Comparison of ENCODE assay signal across 19 cellular contexts in the genomic region with DNA sequence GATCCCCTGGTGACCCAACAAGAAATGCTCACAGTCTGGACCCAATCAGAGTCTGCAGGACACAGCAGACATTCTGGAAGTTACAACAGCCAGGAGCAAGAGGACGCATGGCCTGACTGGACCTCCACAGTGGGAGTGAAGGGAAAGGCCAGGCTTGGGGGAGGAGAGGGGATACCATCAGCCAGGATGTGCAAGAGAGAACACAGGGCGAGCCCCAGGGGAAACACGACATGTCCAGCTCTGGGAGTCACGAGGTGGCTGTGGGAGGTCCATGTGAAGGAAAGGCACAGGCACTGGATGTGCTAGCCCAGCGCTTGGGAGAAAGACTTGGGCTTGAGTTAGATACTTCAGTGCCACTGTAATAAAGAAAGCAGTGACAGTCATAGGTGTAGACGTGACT.
DNase-seq lines count a peak whose midpoint lies in the region; TF ChIP-seq lines count a peak whose summit lies in the region.
"Had no signal": no experiment of that assay in that cellular context is flagged by ENCODE, and none has a peak within 500 bp of the region (broad histone marks: within the 10 kb centered on the region; RNA-seq: fewer than 3 reads in every experiment).

No MANE protein-coding gene starts in this region.

- TF ChIP-seq CTCF in MCF 10A (IDR thresholded peaks at IDR 0.05; ENCODE audit: unreplicated experiment) (no peak), mammary epithelial cell (conservative IDR thresholded peaks at IDR 0.05 in 1 of 2, IDR thresholded peaks at IDR 0.05 in 1 of 2; ENCODE audit: extremely low read depth in 1 of 2, insufficient read depth in 1 of 2, low read depth in 1 of 2, low read length in 2 of 2) (no peak), progenitor cell of endocrine pancreas (IDR thresholded peaks at IDR 0.05; ENCODE audit: unreplicated experiment) (no peak), chondrocyte (IDR thresholded peaks at IDR 0.05) (no peak), GM10248 (IDR thresholded peaks at IDR 0.05; ENCODE audit: control extremely low read depth, extremely low read depth, low read depth, missing control alignments) (no peak)

- H3K4me1 Mint-ChIP-seq in MCF 10A (ENCODE audit: insufficient read depth, unreplicated experiment) (no peaks in the 10 kb centered on the region), progenitor cell of endocrine pancreas (ENCODE audit: low read depth) (no peaks in the 10 kb centered on the region), chondrocyte (ENCODE audit: low read depth) (peaks cover 17% of the 10 kb centered on the region)
- H3K4me1 Mint-ChIP-seq in dendritic cell treated with granulocyte-macrophage colony-stimulating factor and Interleukin-4, amounts not matched to agents 40 ng/mL and 50 ng/mL, for 4 days (ENCODE audit: low read depth): peaks cover 28% of the 10 kb centered on the region
- H3K4me1 Mint-ChIP-seq: CD8-positive, alpha-beta memory T cell had no signal

- H3K4me3 ChIP-seq in mammary epithelial cell (replicated peaks in 1 of 3; ENCODE audit: insufficient read depth in 1 of 3, low read depth in 2 of 3, low read length in 3 of 3) (no peak overlapping the region), SJCRH30 (no peak overlapping the region)
- H3K4me3 ChIP-seq: Peyer's patch had no signal

- H4K20me1 ChIP-seq in mammary epithelial cell (ENCODE audit: insufficient read depth, low read length): no peaks in the 10 kb centered on the region

- H3K27me3 Mint-ChIP-seq in MCF 10A (ENCODE audit: insufficient read depth, unreplicated experiment) (no peaks in the 10 kb centered on the region), progenitor cell of endocrine pancreas (peaks cover 9% of the 10 kb centered on the region), chondrocyte (ENCODE audit: low read depth) (no peaks in the 10 kb centered on the region)
- peaks cover 6% of the 10 kb centered on the region for H3K27me3 Mint-ChIP-seq in dendritic cell treated with granulocyte-macrophage colony-stimulating factor and Interleukin-4, amounts not matched to agents 40 ng/mL and 50 ng/mL, for 4 days

- H3K27ac ChIP-seq in mammary epithelial cell (ENCODE audit: insufficient read depth, low read depth, low read length) (no peak overlapping the region), SJCRH30 (0 out of 2 replicates have a peak overlapping the region, but pooled peaks have one; percentile 1)
- H3K27ac ChIP-seq: C4-2B, Peyer's patch had no signal

- no peak overlapping the region for H3K4me2 ChIP-seq in mammary epithelial cell (ENCODE audit: insufficient read depth, low read depth, low read length)

- BruUV-seq in MCF 10A (replicated peaks; lab: Mats Ljungman, UMichigan) (no TSS peak), mammary epithelial cell (replicated peaks; lab: Mats Ljungman, UMichigan) (no TSS peak)

- H3K4me1 ChIP-seq in mammary epithelial cell (ENCODE audit: insufficient read depth, low read length): no peaks in the 10 kb centered on the region
- H3K4me1 ChIP-seq in SJCRH30: peaks cover 27% of the 10 kb centered on the region

- H3K79me2 ChIP-seq in mammary epithelial cell (ENCODE audit: insufficient read depth, low read length): no peaks in the 10 kb centered on the region

- WGBS in mammary epithelial cell (ENCODE audit: low coverage, missing lambda C conversion rate): 76% methylated on average over 6 of the region's 6 CpGs

- H3K27ac Mint-ChIP-seq in MCF 10A (ENCODE audit: low read depth, unreplicated experiment) (peak overlapping the region; percentile 50), progenitor cell of endocrine pancreas (peak overlapping the region; percentile 31), chondrocyte (ENCODE audit: unreplicated experiment) (no peak overlapping the region)
- peak overlapping the region; percentile 47 for H3K27ac Mint-ChIP-seq in dendritic cell treated with granulocyte-macrophage colony-stimulating factor and Interleukin-4, amounts not matched to agents 40 ng/mL and 50 ng/mL, for 4 days
- H3K27ac Mint-ChIP-seq: IgD-negative memory B cell had no signal

- H3K27me3 ChIP-seq in mammary epithelial cell (ENCODE audit: insufficient read depth, low read length): no peaks in the 10 kb centered on the region
- no peaks in the 10 kb centered on the region for H3K27me3 ChIP-seq in SJCRH30
- H3K27me3 ChIP-seq: Peyer's patch had no signal

- intact Hi-C loops in MCF 10A (cut with micrococcal nuclease) (no loop called here), mammary epithelial cell (cut with micrococcal nuclease) (no loop called here)
- intact Hi-C loops in dendritic cell treated with granulocyte-macrophage colony-stimulating factor and Interleukin-4, amounts not matched to agents 40 ng/mL and 50 ng/mL, for 4 days (cut with micrococcal nuclease): no loop called here

- H3K4me3 Mint-ChIP-seq in MCF 10A (ENCODE audit: unreplicated experiment) (no peak overlapping the region), progenitor cell of endocrine pancreas (ENCODE audit: low read depth) (no peak overlapping the region), chondrocyte (ENCODE audit: unreplicated experiment) (no peak overlapping the region)
- no peak overlapping the region for H3K4me3 Mint-ChIP-seq in dendritic cell treated with granulocyte-macrophage colony-stimulating factor and Interleukin-4, amounts not matched to agents 40 ng/mL and 50 ng/mL, for 4 days
- H3K4me3 Mint-ChIP-seq: CD8-positive, alpha-beta memory T cell; IgD-negative memory B cell had no signal

- no peak overlapping the region for H2AFZ ChIP-seq in mammary epithelial cell (ENCODE audit: low read depth, low read length)

- no peaks in the 10 kb centered on the region for H3K9me3 Mint-ChIP-seq in MCF 10A (ENCODE audit: unreplicated experiment)
- H3K9me3 Mint-ChIP-seq in dendritic cell treated with granulocyte-macrophage colony-stimulating factor and Interleukin-4, amounts not matched to agents 40 ng/mL and 50 ng/mL, for 4 days: no peaks in the 10 kb centered on the region
- H3K9me3 Mint-ChIP-seq in progenitor cell of endocrine pancreas (ENCODE audit: low read depth): no peaks in the 10 kb centered on the region
- H3K9me3 Mint-ChIP-seq in chondrocyte (ENCODE audit: low read depth): no peaks in the 10 kb centered on the region
- H3K9me3 Mint-ChIP-seq: CD8-positive, alpha-beta memory T cell; IgD-negative memory B cell had no signal

- dilution Hi-C loops in mammary epithelial cell (cut with HindIII; ENCODE audit: low sequenced_read_pairs): no loop called here

- DNase-seq in MCF 10A (ENCODE audit: unreplicated experiment): no peak
- no peak for DNase-seq in mammary epithelial cell
- DNase-seq in SJCRH30: no peak
- DNase-seq in progenitor cell of endocrine pancreas (ENCODE audit: low spot score, unreplicated experiment): no peak
- DNase-seq in NCI-H526 (lab: John Stamatoyannopoulos, UW): no peak
- DNase-seq in chondrocyte (ENCODE audit: low spot score): no peak
- no peak for DNase-seq in GM10248 (ENCODE audit: extremely low spot score)
- DNase-seq: Calu3; CD8-positive, alpha-beta memory T cell; GOT3; MV-4-11; NCI-H1694; NCI-H2081; NCI-H2171; NCI-H82; Peyer's patch had no signal

- H3K9me3 ChIP-seq in mammary epithelial cell (replicated peaks; ENCODE audit: insufficient read depth, low read length): no peaks in the 10 kb centered on the region
- no peaks in the 10 kb centered on the region for H3K9me3 ChIP-seq in SJCRH30 (replicated peaks)
- H3K9me3 ChIP-seq: Peyer's patch had no signal

- no peaks in the 10 kb centered on the region for H3K36me3 ChIP-seq in mammary epithelial cell (ENCODE audit: insufficient read depth, low read length)
- H3K36me3 ChIP-seq in SJCRH30: no peaks in the 10 kb centered on the region
- H3K36me3 ChIP-seq: Peyer's patch had no signal

- POLR2A ChIA-PET in MCF 10A (lab: Yijun Ruan, JAX) (no interaction called here), GM10248 (lab: Yijun Ruan, JAX) (no interaction called here)

- CTCF ChIA-PET in MCF 10A (lab: Yijun Ruan, JAX): no interaction called here
- CTCF ChIA-PET in mammary epithelial cell (lab: Charles Lee; ENCODE audit: low non-redundant PET): no interaction called here
- CTCF ChIA-PET in GM10248 (lab: Yijun Ruan, JAX): no interaction called here

- in situ Hi-C loops in mammary epithelial cell (cut with MboI; ENCODE audit: low sequenced_read_pairs in 2 of 2): no loop called here

- no peak overlapping the region for H3K9ac ChIP-seq in mammary epithelial cell (ENCODE audit: insufficient read depth, low read length)

- H3K36me3 Mint-ChIP-seq in MCF 10A (ENCODE audit: insufficient read depth, unreplicated experiment) (peaks cover 4% of the 10 kb centered on the region), progenitor cell of endocrine pancreas (ENCODE audit: insufficient read depth) (no peaks in the 10 kb centered on the region), chondrocyte (ENCODE audit: low read depth) (no peaks in the 10 kb centered on the region)
- H3K36me3 Mint-ChIP-seq in dendritic cell treated with granulocyte-macrophage colony-stimulating factor and Interleukin-4, amounts not matched to agents 40 ng/mL and 50 ng/mL, for 4 days (ENCODE audit: low read depth): no peaks in the 10 kb centered on the region
- H3K36me3 Mint-ChIP-seq: CD8-positive, alpha-beta memory T cell; IgD-negative memory B cell had no signal
